34 cellular contexts compared by ENCODE assay signal in the genomic region with DNA sequence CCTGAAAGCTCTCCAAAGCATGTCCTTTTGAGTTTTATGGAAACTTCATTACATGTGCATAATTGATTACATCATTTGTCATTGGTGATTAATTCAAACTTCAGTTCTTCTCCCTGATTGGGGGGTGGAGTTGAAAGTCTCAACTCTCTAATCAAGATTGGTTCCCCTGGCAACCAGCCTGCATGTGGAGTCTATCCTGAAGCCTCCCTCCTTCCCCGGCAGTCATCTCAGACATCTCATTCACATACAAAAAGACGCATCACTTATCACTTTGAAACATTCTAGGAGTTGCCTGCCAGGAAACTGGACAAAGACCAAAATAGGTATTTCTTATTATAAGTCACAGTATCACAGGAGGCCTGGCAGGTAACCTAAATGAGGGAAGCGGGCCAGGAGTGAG. TPM values are rescaled to one million over a fixed set of nuclear protein-coding genes. Genes with fewer than 3 reads are reported as not detected.
"Had no signal": no experiment of that assay in that cellular context is flagged by ENCODE, and none has a peak within 500 bp of the region (broad histone marks: within the 10 kb centered on the region; RNA-seq: fewer than 3 reads in every experiment).

No MANE protein-coding gene starts in this region.

- H3K27me3 ChIP-seq: ascending aorta, cardiac muscle cell, Peyer's patch, SJSA1 had no signal

- FAIRE-seq: TTC549 had no signal

- H3K4me2 ChIP-seq: KMS-11, SK-N-SH had no signal

- H3K4me1 ChIP-seq: Peyer's patch had no signal

- H3K27ac Mint-ChIP-seq: activated CD4-positive, alpha-beta T cell treated with anti-CD3 and anti-CD28 coated beads, Interleukin-2, amount 10 ng/mL, durations not matched to agents 24 days and 14 days; activated CD8-positive, alpha-beta T cell treated with anti-CD3 and anti-CD28 coated beads for 36 hours; activated naive CD8-positive, alpha-beta T cell treated with anti-CD3 and anti-CD28 coated beads for 36 hours; activated T-cell treated with anti-CD3 and anti-CD28 coated beads, Interleukin-2, amount 50 U/mL, for 72 hours; activated T-helper 17 cell treated with anti-CD3 and anti-CD28 coated beads, Interleukin-2, amount 50 U/mL, for 72 hours; T-helper 1 cell treated with Interleukin-12 subunit alpha and Interleukin-12 subunit beta and Interleukin-4 antibody, amounts not matched to agents 30 μg/mL and 1 μg/mL, for 36 hours; T-helper 2 cell treated with Interferon-gamma antibody and Interleukin-4, amounts not matched to agents 5 μg/mL and 100 μg/mL, for 36 hours had no signal

- H3K4me3 Mint-ChIP-seq: activated CD4-positive, alpha-beta T cell treated with anti-CD3 and anti-CD28 coated beads, Interleukin-2, amount 10 ng/mL, durations not matched to agents 24 days and 14 days; activated CD8-positive, alpha-beta T cell treated with anti-CD3 and anti-CD28 coated beads for 36 hours; activated naive CD8-positive, alpha-beta T cell treated with anti-CD3 and anti-CD28 coated beads for 36 hours; activated T-cell treated with anti-CD3 and anti-CD28 coated beads, Interleukin-2, amount 50 U/mL, for 72 hours; activated T-helper 17 cell treated with anti-CD3 and anti-CD28 coated beads, Interleukin-2, amount 50 U/mL, for 72 hours; T-helper 1 cell treated with Interleukin-12 subunit alpha and Interleukin-12 subunit beta and Interleukin-4 antibody, amounts not matched to agents 30 μg/mL and 1 μg/mL, for 36 hours; T-helper 2 cell treated with Interferon-gamma antibody and Interleukin-4, amounts not matched to agents 5 μg/mL and 100 μg/mL, for 36 hours had no signal

- H3K4me1 Mint-ChIP-seq: activated CD4-positive, alpha-beta T cell treated with anti-CD3 and anti-CD28 coated beads, Interleukin-2, amount 10 ng/mL, durations not matched to agents 24 days and 14 days; activated naive CD8-positive, alpha-beta T cell treated with anti-CD3 and anti-CD28 coated beads for 36 hours; activated T-helper 17 cell treated with anti-CD3 and anti-CD28 coated beads, Interleukin-2, amount 50 U/mL, for 72 hours had no signal

- H3K4me3 ChIP-seq: ascending aorta, cardiac muscle cell, Peyer's patch, SJSA1 had no signal

- H3K27ac ChIP-seq: ascending aorta, cardiac muscle cell, KMS-11, Peyer's patch had no signal

- H3K36me3 Mint-ChIP-seq: activated naive CD8-positive, alpha-beta T cell treated with anti-CD3 and anti-CD28 coated beads for 36 hours had no signal

- H3K9ac ChIP-seq: KMS-11, SK-N-SH had no signal

- DNase-seq: activated CD4-positive, alpha-beta T cell treated with anti-CD3 and anti-CD28 coated beads, Interleukin-2, amount 10 ng/mL, durations not matched to agents 24 days and 14 days; activated CD4-positive, alpha-beta T cell treated with anti-CD3 and anti-CD28 coated beads, Interleukin-2, amount 50 U/mL, for 4 hours; activated CD8-positive, alpha-beta T cell treated with anti-CD3 and anti-CD28 coated beads for 36 hours; activated effector memory CD4-positive, alpha-beta T cell treated with anti-CD3 and anti-CD28 coated beads, Interleukin-2, amount 50 U/mL, for 16 hours; activated naive CD4-positive, alpha-beta T cell; activated naive CD4-positive, alpha-beta T cell treated with anti-CD3 and anti-CD28 coated beads, Interleukin-2, amount 50 U/mL, for 16 hours; activated naive CD8-positive, alpha-beta T cell treated with anti-CD3 and anti-CD28 coated beads for 36 hours; activated T-cell treated with anti-CD3 and anti-CD28 coated beads, Interleukin-2, amount 50 U/mL, for 1 hour; activated T-cell treated with anti-CD3 and anti-CD28 coated beads, Interleukin-2, amount 50 U/mL, for 72 hours; amygdala; MM.1S; NCI-H1092; NCI-H1436 treated with DMSO at 0.1 percent for 48 hours; NCI-H1694 treated with DMSO at 0.1 percent for 48 hours; NCI-H2029 treated with DMSO at 0.1 percent for 48 hours; NCI-H2107; NCI-H226; NCI-H446 treated with DMSO at 0.1 percent for 48 hours; NCI-H524 treated with DMSO at 0.1 percent for 48 hours; PC-3; Peyer's patch; RPMI8226; SHP77 treated with DMSO at 0.1 percent for 48 hours; SK-N-SH had no signal

- H3K9me3 ChIP-seq: ascending aorta, Peyer's patch, SJSA1, SK-N-SH had no signal

- ATAC-seq: activated CD8-positive, alpha-beta T cell treated with anti-CD3 and anti-CD28 coated beads for 36 hours; activated T-cell treated with anti-CD3 and anti-CD28 coated beads, Interleukin-2, amount 50 U/mL, for 72 hours; activated T-helper 17 cell treated with anti-CD3 and anti-CD28 coated beads, Interleukin-2, amount 50 U/mL, for 72 hours; PC-3 had no signal

- H3K36me3 ChIP-seq: ascending aorta, cardiac muscle cell, Peyer's patch, SJSA1 had no signal

- H3K9me3 Mint-ChIP-seq: activated CD4-positive, alpha-beta T cell treated with anti-CD3 and anti-CD28 coated beads, Interleukin-2, amount 10 ng/mL, durations not matched to agents 24 days and 14 days; activated CD8-positive, alpha-beta T cell treated with anti-CD3 and anti-CD28 coated beads for 36 hours; activated naive CD8-positive, alpha-beta T cell treated with anti-CD3 and anti-CD28 coated beads for 36 hours; activated T-cell treated with anti-CD3 and anti-CD28 coated beads, Interleukin-2, amount 50 U/mL, for 72 hours; activated T-helper 17 cell treated with anti-CD3 and anti-CD28 coated beads, Interleukin-2, amount 50 U/mL, for 72 hours; T-helper 1 cell treated with Interleukin-12 subunit alpha and Interleukin-12 subunit beta and Interleukin-4 antibody, amounts not matched to agents 30 μg/mL and 1 μg/mL, for 36 hours; T-helper 2 cell treated with Interferon-gamma antibody and Interleukin-4, amounts not matched to agents 5 μg/mL and 100 μg/mL, for 36 hours had no signal

RNA-seq across cellular contexts. Expression of gene TEX26, which starts 50.5 kb away (rescaled TPM):
- total RNA-seq: activated CD4-positive, alpha-beta T cell treated with anti-CD3 and anti-CD28 coated beads, Interleukin-2, amount 10 ng/mL, durations not matched to agents 24 days and 14 days; activated CD8-positive, alpha-beta memory T cell treated with anti-CD3 and anti-CD28 coated beads for 36 hours; activated CD8-positive, alpha-beta T cell treated with anti-CD3 and anti-CD28 coated beads for 36 hours; activated naive CD8-positive, alpha-beta T cell treated with anti-CD3 and anti-CD28 coated beads for 36 hours; activated T-cell treated with anti-CD3 and anti-CD28 coated beads, Interleukin-2, amount 50 U/mL, for 72 hours; activated T-helper 17 cell treated with anti-CD3 and anti-CD28 coated beads, Interleukin-2, amount 50 U/mL, for 72 hours; ascending aorta; cardiac muscle cell; LHCN-M2; PC-3; Peyer's patch; SJSA1 had no signal
- polyA plus RNA-seq: cardiac muscle cell, SK-N-SH had no signal
